Comparison of ENCODE assay signal across 26 cellular contexts in genomic region chr7:4816419-4817080, GRCh38. TPM values are rescaled to one million over a fixed set of nuclear protein-coding genes. Genes with fewer than 3 reads are reported as not detected.
"Had no signal": no experiment of that assay in that cellular context is flagged by ENCODE, and none has a peak within 500 bp of the region (broad histone marks: within the 10 kb centered on the region; RNA-seq: fewer than 3 reads in every experiment).

No MANE protein-coding gene starts in this region.

- H3K4me1 ChIP-seq: right lobe of liver, uterus had no signal

- H3K36me3 Mint-ChIP-seq: natural killer cell treated with Interleukin-12 subunit alpha and Interleukin-12 subunit beta and Interleukin-15 and Interleukin-18, amount 100 ng/mL, for 72 hours; stimulated activated memory B cell treated with anti-CD40 and anti-IgM and Interleukin-4, amounts not matched to agents 10 μg/mL and 1 μg/mL and 100 μg/mL, for 72 hours had no signal

- H3K4me3 ChIP-seq: left ventricle myocardium inferior, mucosa of descending colon, ovary, right atrium auricular region, right lobe of liver, smooth muscle cell, tibial nerve, uterus had no signal

- H3K4me2 ChIP-seq: smooth muscle cell had no signal

- H3K4me1 Mint-ChIP-seq: memory B cell; stimulated activated memory B cell treated with anti-CD40 and anti-IgM and Interleukin-4, amounts not matched to agents 10 μg/mL and 1 μg/mL and 100 μg/mL, for 72 hours had no signal

- H3K27me3 Mint-ChIP-seq: progenitor cell of endocrine pancreas had no signal

- H3K36me3 ChIP-seq: ovary, right atrium auricular region, right lobe of liver, uterus had no signal

- H3K27ac ChIP-seq: left ventricle myocardium inferior, ovary, right atrium auricular region, right lobe of liver, tibial nerve, uterus had no signal

- H3K9me3 Mint-ChIP-seq: natural killer cell treated with Interleukin-12 subunit alpha and Interleukin-12 subunit beta and Interleukin-15 and Interleukin-18, amount 100 ng/mL, for 72 hours; type B pancreatic cell had no signal

- DNase-seq: islet precursor cell; left ventricle myocardium inferior; midbrain; naive thymus-derived CD4-positive, alpha-beta T cell; occipital lobe; ovary; stimulated activated CD4-positive, alpha-beta T cell treated with anti-CD3 and anti-CD28 coated beads, Interleukin-1b, Interleukin-23, amount 100 ng/mL, for 48 hours; stimulated activated CD4-positive, alpha-beta T cell treated with anti-CD3 and anti-CD28 coated beads, Interleukin-2, amount 100 ng/mL, for 48 hours; stimulated activated CD4-positive, alpha-beta T cell treated with anti-CD3 and anti-CD28 coated beads, Interleukin-4, amount 100 ng/mL, for 4 hours; stimulated activated CD8-positive, alpha-beta memory T cell treated with anti-CD3 and anti-CD28 coated beads, Interleukin-4, amount 100 ng/mL, for 48 hours; stimulated activated naive CD4-positive, alpha-beta T cell treated with Interleukin-2 at 50 U/mL for 16 hours; stimulated activated naive CD8-positive, alpha-beta T cell treated with anti-CD3 and anti-CD28 coated beads, Interleukin-15, amount 100 ng/mL, for 72 hours; substantia nigra; uterus had no signal

- H3K27ac Mint-ChIP-seq: memory B cell; naive thymus-derived CD4-positive, alpha-beta T cell; natural killer cell treated with Interleukin-12 subunit alpha and Interleukin-12 subunit beta and Interleukin-15 and Interleukin-18, amount 100 ng/mL, for 72 hours; progenitor cell of endocrine pancreas; stimulated activated memory B cell treated with anti-CD40 and anti-IgM and Interleukin-4, amounts not matched to agents 10 μg/mL and 1 μg/mL and 100 μg/mL, for 72 hours; stimulated activated naive CD8-positive, alpha-beta T cell treated with anti-CD3 and anti-CD28 coated beads, Interleukin-15, amount 100 ng/mL, for 72 hours; type B pancreatic cell had no signal

- H3K4me3 Mint-ChIP-seq: memory B cell; naive thymus-derived CD4-positive, alpha-beta T cell; natural killer cell treated with Interleukin-12 subunit alpha and Interleukin-12 subunit beta and Interleukin-15 and Interleukin-18, amount 100 ng/mL, for 72 hours; stimulated activated memory B cell treated with anti-CD40 and anti-IgM and Interleukin-4, amounts not matched to agents 10 μg/mL and 1 μg/mL and 100 μg/mL, for 72 hours; stimulated activated naive CD8-positive, alpha-beta T cell treated with anti-CD3 and anti-CD28 coated beads, Interleukin-15, amount 100 ng/mL, for 72 hours; type B pancreatic cell had no signal

- ATAC-seq: mucosa of descending colon; naive thymus-derived CD4-positive, alpha-beta T cell; natural killer cell treated with Interleukin-12 subunit alpha and Interleukin-12 subunit beta and Interleukin-15 and Interleukin-18, amount 100 ng/mL, for 72 hours; right lobe of liver; stimulated activated memory B cell treated with anti-CD40 and anti-IgM and Interleukin-4, amounts not matched to agents 10 μg/mL and 1 μg/mL and 100 μg/mL, for 72 hours had no signal

- H3K9me3 ChIP-seq: left ventricle myocardium inferior, mucosa of descending colon, ovary, right atrium auricular region, right lobe of liver, tibial nerve, uterus had no signal

- H3K27me3 ChIP-seq: ovary, right atrium auricular region, right lobe of liver, tibial nerve, uterus had no signal

RNA-seq across cellular contexts. Expression of gene PAPOLB, which starts 45.3 kb away (rescaled TPM):
- total RNA-seq: myocyte; naive thymus-derived CD4-positive, alpha-beta T cell; renal cortical epithelial cell; right lobe of liver had no signal
- polyA plus RNA-seq: naive thymus-derived CD4-positive, alpha-beta T cell; ovary; smooth muscle cell had no signal
